Comparison of ENCODE assay signal across 1 cellular context in genomic region chr2:31240406-31241365, GRCh38.
A peak's percentile ranks its signal among the peaks of the same experiment; 100 is the strongest.
TF ChIP-seq lines count a peak whose summit lies in the region.

No MANE protein-coding gene starts in this region.

TF ChIP-seq in GM12878, 131 proteins besides CTCF, POLR2A, EP300 and RAD21:
- TF ChIP-seq ZNF687 (IDR thresholded peaks at IDR 0.05) (peak; percentile 25; the same call in 1 of the 2 replicates), ZNF217 (IDR thresholded peaks at IDR 0.05) (no peak)
